26 cellular contexts compared by ENCODE assay signal in genomic region chr5:166262395-166262794, GRCh38.
"Had no signal": no experiment of that assay in that cellular context is flagged by ENCODE, and none has a peak within 500 bp of the region (broad histone marks: within the 10 kb centered on the region; RNA-seq: fewer than 3 reads in every experiment).

No MANE protein-coding gene starts in this region.

- H3K27ac ChIP-seq: body of pancreas, breast epithelium, Peyer's patch, SJSA1 had no signal

- H3K9me3 ChIP-seq: body of pancreas, breast epithelium, MG63, Peyer's patch, SK-N-SH had no signal

- ATAC-seq: activated CD4-positive, alpha-beta T cell treated with anti-CD3 and anti-CD28 coated beads for 36 hours; activated CD8-positive, alpha-beta T cell treated with anti-CD3 and anti-CD28 coated beads, Interleukin-2, amount 10 ng/mL, durations not matched to agents 7 days and 5 days; body of pancreas; PC-3 had no signal

- H3K27me3 ChIP-seq: body of pancreas, breast epithelium, MG63, Peyer's patch, SJSA1 had no signal

- H3K36me3 ChIP-seq: breast epithelium, MG63, Peyer's patch, SJSA1 had no signal

- H3K4me1 ChIP-seq: body of pancreas, breast epithelium, Peyer's patch, SJSA1 had no signal

- H3K4me3 ChIP-seq: body of pancreas, breast epithelium, MG63, Peyer's patch, SJSA1 had no signal

- DNase-seq: activated CD4-positive, alpha-beta T cell treated with anti-CD3 and anti-CD28 coated beads for 36 hours; activated CD4-positive, alpha-beta T cell treated with anti-CD3 and anti-CD28 coated beads, Interleukin-2, amount 10 ng/mL, durations not matched to agents 7 days and 5 days; activated CD4-positive, alpha-beta T cell treated with anti-CD3 and anti-CD28 coated beads, Interleukin-2, amount 50 U/mL, for 48 hours; activated CD8-positive, alpha-beta T cell treated with anti-CD3 and anti-CD28 coated beads, Interleukin-2, amount 10 ng/mL, durations not matched to agents 7 days and 5 days; activated gamma-delta T cell; activated naive CD4-positive, alpha-beta T cell treated with Interleukin-2 at 50 U/mL for 16 hours; activated naive CD8-positive, alpha-beta T cell treated with anti-CD3 and anti-CD28 coated beads, Interleukin-2, amount 10 ng/mL, durations not matched to agents 7 days and 5 days; activated T-cell treated with anti-CD3 and anti-CD28 coated beads, Interleukin-2, amount 50 U/mL, for 24 hours; body of pancreas; Kasumi-1; KG1; MG63; NCI-H1436 treated with DMSO at 0.1 percent for 48 hours; NCI-H1694 treated with DMSO at 0.1 percent for 48 hours; NCI-H2029; NCI-H345; NCI-H526 treated with DMSO at 0.1 percent for 48 hours; NCI-H774; NK-92 treated with Interleukin-12 subunit alpha and Interleukin-12 subunit beta, amount 100 ng/mL, for 24 hours; PC-3; Peyer's patch; RPMI8226; SHP77 treated with DMSO at 0.1 percent for 48 hours; SK-N-SH had no signal
